In genomic region chr1:232667781-232668101, GRCh38 we compare ENCODE assay signal across 1 cellular context.
TF ChIP-seq lines count a peak whose summit lies in the region.

No MANE protein-coding gene starts in this region.

TF ChIP-seq in IMR-90, 13 proteins besides CTCF, POLR2A, EP300 and RAD21:
- TF ChIP-seq RCOR1 (IDR thresholded peaks at IDR 0.05; ENCODE audit: insufficient replicate concordance, low read length) = no peak
- TF ChIP-seq MXI1 (IDR thresholded peaks at IDR 0.05; ENCODE audit: borderline replicate concordance, low read depth, low read length) = no peak
- no peak for TF ChIP-seq SMC3 (IDR thresholded peaks at IDR 0.05; ENCODE audit: low read depth, low read length)
- TF ChIP-seq MAFK (IDR thresholded peaks at IDR 0.05; ENCODE audit: low read depth, low read length) = no peak
- no peak for TF ChIP-seq FOS (IDR thresholded peaks at IDR 0.05; ENCODE audit: low read depth, low read length)
- TF ChIP-seq RFX5 (IDR thresholded peaks at IDR 0.05; ENCODE audit: low read depth, low read length) = no peak
TF ChIP-seq in IMR-90: peak in this region for 0.
